ENCODE assay signal across 16 cellular contexts in genomic region chr5:131548190-131548589, GRCh38.
DNase-seq lines count a peak whose midpoint lies in the region; ATAC-seq, FAIRE-seq and TF ChIP-seq lines count a peak whose summit lies in the region.
"Had no signal": no experiment of that assay in that cellular context is flagged by ENCODE, and none has a peak within 500 bp of the region (broad histone marks: within the 10 kb centered on the region; RNA-seq: fewer than 3 reads in every experiment).

No MANE protein-coding gene starts in this region.

- TF ChIP-seq CTCF in astrocyte (IDR thresholded peaks at IDR 0.05; ENCODE audit: insufficient read depth, low read depth, low read length) = no peak
- no peak for TF ChIP-seq CTCF in WERI-Rb-1 (IDR thresholded peaks at IDR 0.05; ENCODE audit: low read depth, low read length)

- no peak for DNase-seq in activated CD4-positive, CD25-positive, alpha-beta regulatory T cell (lab: John Stamatoyannopoulos, UW)
- DNase-seq in astrocyte (ENCODE audit: low read depth) (no peak), small intestine (peak; percentile 49), T1000 (lab: John Stamatoyannopoulos, UW) (no peak), WERI-Rb-1 (no peak)
- DNase-seq: 8988T; activated CD8-positive, alpha-beta memory T cell treated with anti-CD3 and anti-CD28 coated beads, Interleukin-2, amount 50 U/mL, for 48 hours; DMS53; esophagus squamous epithelium; MG63; NCI-H2171; right cardiac atrium had no signal

- no peaks in the 10 kb centered on the region for H4K20me1 ChIP-seq in astrocyte (ENCODE audit: insufficient read depth, low read length)

- 65 to 88% (median 80%) methylated on average over 2 of the region's 2 CpGs for whole genome bisulfite sequencing in small intestine, 3 donors

- H3K27me3 ChIP-seq in astrocyte (ENCODE audit: insufficient read depth, low read length) (no peaks in the 10 kb centered on the region), small intestine (ENCODE audit: control insufficient read depth in 2 of 2, insufficient read depth in 2 of 2, low read length in 2 of 2) (no peaks in the 10 kb centered on the region), WERI-Rb-1 (ENCODE audit: insufficient read depth, low read depth, severe bottlenecking) (no peaks in the 10 kb centered on the region)
- H3K27me3 ChIP-seq: esophagus squamous epithelium, MG63, suprapubic skin had no signal

- H3K4me2 ChIP-seq in astrocyte (ENCODE audit: low read length) = peak overlapping the region; percentile 17

- FAIRE-seq in astrocyte (lab: Jason Lieb, UNC) (no peak), small intestine (lab: Jason Lieb, UNC) (no peak)

- H3K4me3 ChIP-seq in astrocyte (ENCODE audit: insufficient read depth, low read depth, low read length) = no peak overlapping the region
- H3K4me3 ChIP-seq in small intestine (ENCODE audit: low read depth in 1 of 2, low read length in 2 of 2) = no peak overlapping the region
- H3K4me3 ChIP-seq in WERI-Rb-1 (ENCODE audit: low read depth, low read length) = no peak overlapping the region
- H3K4me3 ChIP-seq: MG63, suprapubic skin had no signal

- no peak overlapping the region for H3K4me3 Mint-ChIP-seq in astrocyte (ENCODE audit: unreplicated experiment)

- H3K9me3 Mint-ChIP-seq in astrocyte (ENCODE audit: unreplicated experiment) = no peaks in the 10 kb centered on the region

- H3K36me3 Mint-ChIP-seq in astrocyte (ENCODE audit: low read depth, unreplicated experiment) = no peaks in the 10 kb centered on the region

- no peaks in the 10 kb centered on the region for H3K27me3 Mint-ChIP-seq in astrocyte (ENCODE audit: low read depth, unreplicated experiment)

- H3K4me1 ChIP-seq in astrocyte (ENCODE audit: insufficient read depth, low read length) (peaks cover 8% of the 10 kb centered on the region), small intestine (ENCODE audit: control insufficient read depth in 2 of 2, insufficient read depth in 1 of 2, low read depth in 1 of 2, low read length in 1 of 2) (no peaks in the 10 kb centered on the region)
- H3K4me1 ChIP-seq: esophagus squamous epithelium, suprapubic skin had no signal

- H3K4me1 Mint-ChIP-seq in astrocyte (ENCODE audit: low read depth, unreplicated experiment) = peaks cover 10% of the 10 kb centered on the region

- peak; percentile 91 to 92 for ATAC-seq in activated CD4-positive, CD25-positive, alpha-beta regulatory T cell treated with anti-CD3 and anti-CD28 coated beads, Interleukin-2, amount 50 U/mL, for 24 hours
- ATAC-seq in HG03521 (IDR thresholded peaks at IDR 0.05; ENCODE audit: unreplicated experiment) = peak; percentile 51
- no peak for ATAC-seq in HG03469 (IDR thresholded peaks at IDR 0.05; ENCODE audit: unreplicated experiment)
- ATAC-seq: right cardiac atrium had no signal

- no peak overlapping the region for H2AFZ ChIP-seq in astrocyte (ENCODE audit: low read depth, low read length)

- no peak overlapping the region for H3K27ac Mint-ChIP-seq in astrocyte (ENCODE audit: unreplicated experiment)

- no peaks in the 10 kb centered on the region for H3K9me3 ChIP-seq in astrocyte (ENCODE audit: insufficient read depth, low read depth, low read length)
- no peaks in the 10 kb centered on the region for H3K9me3 ChIP-seq in small intestine (ENCODE audit: control insufficient read depth, low read depth)
- no peaks in the 10 kb centered on the region for H3K9me3 ChIP-seq in WERI-Rb-1 (ENCODE audit: severe bottlenecking)
- H3K9me3 ChIP-seq: esophagus squamous epithelium, MG63, suprapubic skin had no signal

- H3K36me3 ChIP-seq in astrocyte (ENCODE audit: insufficient read depth, low read length) = no peaks in the 10 kb centered on the region
- H3K36me3 ChIP-seq in small intestine (ENCODE audit: control insufficient read depth in 2 of 2, insufficient read depth in 2 of 2, low read length in 2 of 2) = no peaks in the 10 kb centered on the region
- peaks cover 5% of the 10 kb centered on the region for H3K36me3 ChIP-seq in WERI-Rb-1
- H3K36me3 ChIP-seq: suprapubic skin had no signal

- no peaks in the 10 kb centered on the region for H3K79me2 ChIP-seq in astrocyte (ENCODE audit: insufficient read depth, low read length)

- H3K9ac ChIP-seq in astrocyte (ENCODE audit: low read length) = no peak overlapping the region

- H3K27ac ChIP-seq in astrocyte (ENCODE audit: low read depth, low read length) = no peak overlapping the region
- no peak overlapping the region for H3K27ac ChIP-seq in small intestine (ENCODE audit: low read depth in 1 of 2, low read length in 1 of 2)
- no peak overlapping the region for H3K27ac ChIP-seq in WERI-Rb-1
- H3K27ac ChIP-seq: esophagus squamous epithelium, suprapubic skin had no signal
